Comparison of ENCODE assay signal across 8 cellular contexts in the genomic region with DNA sequence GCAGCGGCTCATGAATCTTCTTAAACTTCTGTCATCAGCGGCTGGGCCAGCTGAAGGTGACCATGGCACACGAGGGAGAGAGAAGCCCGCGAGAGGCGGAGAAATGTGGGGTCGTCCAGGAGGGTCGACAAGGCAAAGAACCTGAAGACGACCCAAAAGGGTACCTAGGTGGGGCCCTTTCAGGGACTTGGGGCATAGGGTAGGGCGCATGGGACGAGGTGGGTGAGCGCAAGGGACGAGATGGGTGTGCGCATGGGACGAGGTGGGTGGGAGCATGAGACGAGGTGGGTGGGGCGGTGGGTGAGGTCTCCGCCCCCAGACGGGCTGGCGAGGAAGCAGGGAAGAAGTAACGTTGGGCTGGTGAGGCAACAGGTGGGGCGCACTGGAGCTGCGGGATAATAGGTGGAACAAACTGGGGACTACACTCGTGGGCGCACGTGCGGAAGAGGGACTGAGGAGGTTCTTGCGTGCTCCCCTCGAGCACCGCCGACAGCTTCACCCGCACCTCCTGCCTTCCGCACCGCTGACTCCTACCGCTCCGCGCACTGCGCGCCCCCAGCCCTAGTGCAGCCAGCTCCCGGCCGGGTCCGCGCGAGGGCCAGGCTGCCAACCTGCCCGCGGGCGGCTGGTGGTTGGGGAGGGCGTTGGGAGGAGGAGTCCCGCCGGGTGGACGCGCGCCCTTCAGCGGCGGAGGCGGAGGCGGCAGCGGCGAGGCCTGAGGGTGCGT. TPM values are rescaled to one million over a fixed set of nuclear protein-coding genes. Genes with fewer than 3 reads are reported as not detected.
DNase-seq lines count a peak whose midpoint lies in the region; ATAC-seq and TF ChIP-seq lines count a peak whose summit lies in the region.

No MANE protein-coding gene starts in this region.

- peak overlapping the region; percentile 92 for H3K27ac Mint-ChIP-seq in chondrocyte (ENCODE audit: unreplicated experiment)

- H3K9me3 Mint-ChIP-seq in chondrocyte (ENCODE audit: low read depth) = no peaks in the 10 kb centered on the region

- ATAC-seq in HG02852 (IDR thresholded peaks at IDR 0.05; ENCODE audit: unreplicated experiment) (peak; percentile 57), left colon (peak; percentile 83)

- peak; percentile 65 for TF ChIP-seq CTCF in chondrocyte (IDR thresholded peaks at IDR 0.05)

- H3K27me3 Mint-ChIP-seq in chondrocyte (ENCODE audit: low read depth) = peaks cover 5% of the 10 kb centered on the region

- intact Hi-C loops in left colon (cut with DNase I, micrococcal nuclease) = loop anchor here in 1 of 2 donors (10.0 kb wide), 1 partner anchor 147 kb away; a partner anchor contains a TSS

- DNase-seq in A172 (ENCODE audit: low spot score) (peak; percentile 83), NCI-H1436 treated with DMSO at 0.1 percent for 48 hours (lab: John Stamatoyannopoulos, UW) (peak; percentile 23), T-helper 22 cell (ENCODE audit: low read depth) (peak; percentile 3), chondrocyte (ENCODE audit: low spot score) (peak; percentile 90), left colon (peak; percentile 90 to 91)
- peak; percentile 41 for DNase-seq in stimulated activated CD4-positive, alpha-beta T cell treated with anti-CD3 and anti-CD28 coated beads, Interleukin-4, amount 100 ng/mL, for 1 hour

- H3K4me3 Mint-ChIP-seq in chondrocyte (ENCODE audit: unreplicated experiment) = peak overlapping the region; percentile 84

- H3K4me1 Mint-ChIP-seq in chondrocyte (ENCODE audit: low read depth) = peaks cover 24% of the 10 kb centered on the region

- TF ChIP-seq POLR2A in GM15510 (IDR thresholded peaks at IDR 0.05; ENCODE audit: borderline replicate concordance, extremely low read depth, insufficient read length) = peak; percentile 68

- no peaks in the 10 kb centered on the region for H3K36me3 Mint-ChIP-seq in chondrocyte (ENCODE audit: low read depth)

RNA-seq across cellular contexts. Expression of a gene that starts 23.2 kb away (rescaled TPM):
- 0.67 and 0.78 TPM in 2 replicates for total RNA-seq in A172 (2014; rRNA removed; shearing (Covaris generic))
- total RNA-seq in chondrocyte (not detected in 3 replicates), left colon (10 to 100 TPM; 12.9 to 15.7 TPM)

Comparison
In these comparisons a context has a peak if more than half of its experiments do, and no peak if none do; other contexts are left out.
1. Peak in every context shown above with its lines: DNase-seq and ATAC-seq.
2. DNase-seq: peak in every context shown above with its lines; median percentile 90 in left colon; 90 in chondrocyte; 83 in A172; 41 in stimulated activated CD4-positive, alpha-beta T cell treated with anti-CD3 and anti-CD28 coated beads, Interleukin-4, amount 100 ng/mL, for 1 hour; 23 in NCI-H1436 treated with DMSO at 0.1 percent for 48 hours; 3 in T-helper 22 cell.